ENCODE assay signal across 13 cellular contexts in genomic region chr19:14408641-14409120, GRCh38. TPM values are rescaled to one million over a fixed set of nuclear protein-coding genes. Genes with fewer than 3 reads are reported as not detected.
A peak's percentile ranks its signal among the peaks of the same experiment; 100 is the strongest.
DNase-seq lines count a peak whose midpoint lies in the region; ATAC-seq and TF ChIP-seq lines count a peak whose summit lies in the region.
"Had no signal": no experiment of that assay in that cellular context is flagged by ENCODE, and none has a peak within 500 bp of the region (broad histone marks: within the 10 kb centered on the region; RNA-seq: fewer than 3 reads in every experiment).

No MANE protein-coding gene starts in this region.

- H3K4me1 ChIP-seq in naive thymus-derived CD4-positive, alpha-beta T cell (ENCODE audit: control insufficient read depth in 2 of 2, insufficient read depth in 2 of 2, low read length in 2 of 2) = peaks cover 25 to 52% of the 10 kb centered on the region in 2 donors
- H3K4me1 ChIP-seq: uterus had no signal

- H3K4me3 Mint-ChIP-seq in CD4-positive, alpha-beta T cell = peak overlapping the region; percentile 62
- H3K4me3 Mint-ChIP-seq in activated naive CD8-positive, alpha-beta T cell treated with anti-CD3 and anti-CD28 coated beads, Interleukin-2, amount 10 ng/mL, durations not matched to agents 7 days and 5 days = no peak overlapping the region
- peak overlapping the region in 4 of 10 donors; percentile 19 to 36 (median 28) for H3K4me3 Mint-ChIP-seq in naive thymus-derived CD4-positive, alpha-beta T cell

- peaks cover 97% of the 10 kb centered on the region for H3K36me3 Mint-ChIP-seq in CD4-positive, alpha-beta T cell (ENCODE audit: low read depth)
- H3K36me3 Mint-ChIP-seq in activated naive CD8-positive, alpha-beta T cell treated with anti-CD3 and anti-CD28 coated beads, Interleukin-2, amount 10 ng/mL, durations not matched to agents 7 days and 5 days = peaks cover 45% of the 10 kb centered on the region
- H3K36me3 Mint-ChIP-seq in naive thymus-derived CD4-positive, alpha-beta T cell = peaks cover 4 to 51% (median 21%) of the 10 kb centered on the region in 5 donors

- no peaks in the 10 kb centered on the region for H3K27me3 Mint-ChIP-seq in CD4-positive, alpha-beta T cell
- no peaks in the 10 kb centered on the region for H3K27me3 Mint-ChIP-seq in activated naive CD8-positive, alpha-beta T cell treated with anti-CD3 and anti-CD28 coated beads, Interleukin-2, amount 10 ng/mL, durations not matched to agents 7 days and 5 days
- H3K27me3 Mint-ChIP-seq in naive thymus-derived CD4-positive, alpha-beta T cell = no peaks in the 10 kb centered on the region

- POLR2A ChIA-PET in CD4-positive, alpha-beta T cell (lab: Charles Lee) = interaction anchor here (1.0 kb wide), 1 partner anchor 272 kb away, joined by 3 read pairs; the partner anchor contains the start of gene ASF1B
- POLR2A ChIA-PET in activated naive CD8-positive, alpha-beta T cell treated with anti-CD3 and anti-CD28 coated beads, Interleukin-2, amount 10 ng/mL, durations not matched to agents 7 days and 5 days (lab: Charles Lee) = interaction anchor here (0.7 to 13.1 kb wide), 4 partner anchors 9 to 47 kb away, joined by 3 to 250 read pairs (median 34); partner anchors contain the start of gene ADGRE5
- POLR2A ChIA-PET in naive thymus-derived CD4-positive, alpha-beta T cell (lab: Charles Lee) = no interaction called here
- POLR2A ChIA-PET in GM10248 (lab: Yijun Ruan, JAX) = no interaction called here

- no peak overlapping the region for H3K27ac ChIP-seq in CD4-positive, alpha-beta T cell (ENCODE audit: low read depth, low read length)
- no peak overlapping the region for H3K27ac ChIP-seq in naive thymus-derived CD4-positive, alpha-beta T cell (ENCODE audit: low read depth, low read length)
- H3K27ac ChIP-seq: hepatocyte, right atrium auricular region, SJSA1, uterus had no signal

- H3K4me1 Mint-ChIP-seq in CD4-positive, alpha-beta T cell (ENCODE audit: low read depth) = peaks cover 41% of the 10 kb centered on the region
- peaks cover 24% of the 10 kb centered on the region for H3K4me1 Mint-ChIP-seq in activated naive CD8-positive, alpha-beta T cell treated with anti-CD3 and anti-CD28 coated beads, Interleukin-2, amount 10 ng/mL, durations not matched to agents 7 days and 5 days
- peaks cover 15 to 44% (median 29%) of the 10 kb centered on the region in 7 donors for H3K4me1 Mint-ChIP-seq in naive thymus-derived CD4-positive, alpha-beta T cell

- peak in 1 of 10 experiments; percentile 47 for DNase-seq in CD4-positive, alpha-beta T cell
- DNase-seq in H7 (peak; percentile 32), GM10248 (ENCODE audit: extremely low spot score) (no peak), SK-N-DZ (ENCODE audit: low spot score) (no peak)
- no peak for DNase-seq in activated naive CD8-positive, alpha-beta T cell treated with anti-CD3 and anti-CD28 coated beads, Interleukin-2, amount 10 ng/mL, durations not matched to agents 7 days and 5 days
- no peak for DNase-seq in naive thymus-derived CD4-positive, alpha-beta T cell
- DNase-seq: NCI-H1105 treated with DMSO at 0.1 percent for 48 hours; stimulated activated CD4-positive, alpha-beta T cell treated with anti-CD3 and anti-CD28 coated beads, Interleukin-2, amount 100 ng/mL, for 48 hours; uterus had no signal

- no peaks in the 10 kb centered on the region for H3K9me3 Mint-ChIP-seq in CD4-positive, alpha-beta T cell
- H3K9me3 Mint-ChIP-seq in activated naive CD8-positive, alpha-beta T cell treated with anti-CD3 and anti-CD28 coated beads, Interleukin-2, amount 10 ng/mL, durations not matched to agents 7 days and 5 days = no peaks in the 10 kb centered on the region
- no peaks in the 10 kb centered on the region for H3K9me3 Mint-ChIP-seq in naive thymus-derived CD4-positive, alpha-beta T cell

- CTCF ChIA-PET in CD4-positive, alpha-beta T cell (lab: Charles Lee) = interaction anchor here (0.6 to 11.4 kb wide), 3 partner anchors 24 to 60 kb away, joined by 3 to 93 read pairs (median 3); no protein-coding TSS in a partner anchor
- CTCF ChIA-PET in naive thymus-derived CD4-positive, alpha-beta T cell (lab: Charles Lee) = interaction anchor here (0.6 to 4.9 kb wide), 2 partner anchors 47 to 188 kb away, joined by 3 to 81 read pairs; no protein-coding TSS in a partner anchor
- CTCF ChIA-PET in GM10248 (lab: Yijun Ruan, JAX) = no interaction called here

- no peaks in the 10 kb centered on the region for H3K9me3 ChIP-seq in CD4-positive, alpha-beta T cell (ENCODE audit: control insufficient read depth, low read length)
- H3K9me3 ChIP-seq in naive thymus-derived CD4-positive, alpha-beta T cell (ENCODE audit: control insufficient read depth in 2 of 3, low read length in 3 of 3) = no peaks in the 10 kb centered on the region
- H3K9me3 ChIP-seq: right atrium auricular region, uterus had no signal

- no peak for TF ChIP-seq CTCF in CD4-positive, alpha-beta T cell (IDR thresholded peaks at IDR 0.05)
- no peak for TF ChIP-seq CTCF in GM10248 (IDR thresholded peaks at IDR 0.05; ENCODE audit: control extremely low read depth, extremely low read depth, low read depth, missing control alignments)

- H3K4me3 ChIP-seq in H7 (ENCODE audit: insufficient read depth, low read depth, low read length) = no peak overlapping the region
- no peak overlapping the region for H3K4me3 ChIP-seq in naive thymus-derived CD4-positive, alpha-beta T cell (ENCODE audit: low read length)
- H3K4me3 ChIP-seq: hepatocyte, right atrium auricular region, SJSA1, uterus had no signal

- H3K27me3 ChIP-seq in CD4-positive, alpha-beta T cell (ENCODE audit: control insufficient read depth, insufficient read depth, low read length) = no peaks in the 10 kb centered on the region
- no peaks in the 10 kb centered on the region for H3K27me3 ChIP-seq in H7 (ENCODE audit: control insufficient read depth, insufficient read depth, low read length)
- H3K27me3 ChIP-seq in naive thymus-derived CD4-positive, alpha-beta T cell (ENCODE audit: control insufficient read depth in 2 of 2, insufficient read depth in 2 of 2, low read length in 2 of 2) = no peaks in the 10 kb centered on the region
- H3K27me3 ChIP-seq: hepatocyte, right atrium auricular region, SJSA1, uterus had no signal

- intact Hi-C loops in CD4-positive, alpha-beta T cell (cut with DNase I, micrococcal nuclease) = no loop called here
- intact Hi-C loops in naive thymus-derived CD4-positive, alpha-beta T cell (cut with micrococcal nuclease) = loop anchor here in 1 of 2 donors (5.0 kb wide), 1 partner anchor 206 kb away; no protein-coding TSS in a partner anchor

- peak overlapping the region; percentile 92 for H3K27ac Mint-ChIP-seq in CD4-positive, alpha-beta T cell
- peak overlapping the region; percentile 80 for H3K27ac Mint-ChIP-seq in activated naive CD8-positive, alpha-beta T cell treated with anti-CD3 and anti-CD28 coated beads, Interleukin-2, amount 10 ng/mL, durations not matched to agents 7 days and 5 days
- peak overlapping the region in 8 of 9 donors; percentile 3 to 74 (median 46) for H3K27ac Mint-ChIP-seq in naive thymus-derived CD4-positive, alpha-beta T cell

- no peak for ATAC-seq in CD4-positive, alpha-beta T cell (ENCODE audit: poor library complexity)
- no peak for ATAC-seq in activated naive CD8-positive, alpha-beta T cell treated with anti-CD3 and anti-CD28 coated beads, Interleukin-2, amount 10 ng/mL, durations not matched to agents 7 days and 5 days (ENCODE audit: low read depth)
- no peak for ATAC-seq in naive thymus-derived CD4-positive, alpha-beta T cell
- no peak for ATAC-seq in HG02798 (IDR thresholded peaks at IDR 0.05; ENCODE audit: poor library complexity, unreplicated experiment)

- peaks cover 41% of the 10 kb centered on the region for H3K36me3 ChIP-seq in H7 (replicated peaks; ENCODE audit: control insufficient read depth, insufficient read depth, low read length)
- H3K36me3 ChIP-seq in naive thymus-derived CD4-positive, alpha-beta T cell (ENCODE audit: control insufficient read depth in 2 of 3, insufficient read depth in 3 of 3, low read length in 3 of 3) = peaks cover 57 to 97% (median 67%) of the 10 kb centered on the region in 3 experiments
- H3K36me3 ChIP-seq: uterus had no signal

RNA-seq across cellular contexts. Expression of gene DDX39A, which starts 10.5 kb away (rescaled TPM):
- 100 to 1,000 TPM; 296 to 299 TPM for total RNA-seq in CD4-positive, alpha-beta T cell
- total RNA-seq in H7 (2014; rRNA removed; shearing (Covaris generic)) = 94.6 and 131 TPM in 2 replicates
- 100 to 1,000 TPM; 192 to 202 TPM for total RNA-seq in activated naive CD8-positive, alpha-beta T cell treated with anti-CD3 and anti-CD28 coated beads, Interleukin-2, amount 10 ng/mL, durations not matched to agents 7 days and 5 days
- 100 to 1,000 TPM; 135 to 288 (median 215) TPM for total RNA-seq in naive thymus-derived CD4-positive, alpha-beta T cell
- polyA plus RNA-seq in naive thymus-derived CD4-positive, alpha-beta T cell = 100 to 1,000 TPM in 1 of 2 donors, 10 to 100 TPM in 1; 98.6 to 134 TPM
- 135 and 143 TPM in 2 replicates for polyA plus RNA-seq in SK-N-DZ (2014; cell fraction: cytosol; rRNA removed)
- polyA plus RNA-seq in SK-N-DZ (2014; cell fraction: nucleus; rRNA removed) = 628 and 731 TPM in 2 replicates

RNA-seq across cellular contexts. Expression of gene PKN1, which starts 24.4 kb away (rescaled TPM):
- 100 to 1,000 TPM; 171 TPM for total RNA-seq in CD4-positive, alpha-beta T cell
- 108 and 127 TPM in 2 replicates for total RNA-seq in H7 (2014; rRNA removed; shearing (Covaris generic))
- total RNA-seq in activated naive CD8-positive, alpha-beta T cell treated with anti-CD3 and anti-CD28 coated beads, Interleukin-2, amount 10 ng/mL, durations not matched to agents 7 days and 5 days = 100 to 1,000 TPM; 244 to 265 TPM
- 100 to 1,000 TPM; 194 to 211 (median 206) TPM for total RNA-seq in naive thymus-derived CD4-positive, alpha-beta T cell
- 10 to 100 TPM; 47.2 to 88.2 TPM for polyA plus RNA-seq in naive thymus-derived CD4-positive, alpha-beta T cell
- polyA plus RNA-seq in SK-N-DZ (2014; cell fraction: cytosol; rRNA removed) = 54.2 and 66.3 TPM in 2 replicates
- 72.5 and 88.8 TPM in 2 replicates for polyA plus RNA-seq in SK-N-DZ (2014; cell fraction: nucleus; rRNA removed)

RNA-seq across cellular contexts. Expression of gene ADGRE5, which starts 27.4 kb away (rescaled TPM):
- total RNA-seq in CD4-positive, alpha-beta T cell = 100 to 1,000 TPM; 745 to 751 TPM
- total RNA-seq in H7 (2014; rRNA removed; shearing (Covaris generic)) = 5.9 and 6.1 TPM in 2 replicates
- 100 to 1,000 TPM; 304 to 315 TPM for total RNA-seq in activated naive CD8-positive, alpha-beta T cell treated with anti-CD3 and anti-CD28 coated beads, Interleukin-2, amount 10 ng/mL, durations not matched to agents 7 days and 5 days
- 1,000 to 10,000 TPM in 1 of 5 experiments, 100 to 1,000 TPM in 4; 128 to 1,529 (median 215) TPM for total RNA-seq in naive thymus-derived CD4-positive, alpha-beta T cell
- polyA plus RNA-seq in naive thymus-derived CD4-positive, alpha-beta T cell = 100 to 1,000 TPM; 122 to 214 TPM
- not detected in 2 replicates for polyA plus RNA-seq in SK-N-DZ (2014; cell fraction: cytosol; rRNA removed)
- polyA plus RNA-seq in SK-N-DZ (2014; cell fraction: nucleus; rRNA removed) = 0.24 and 0.45 TPM in 2 replicates

Comparison
In these comparisons a context has a peak if more than half of its experiments do, and no peak if none do; other contexts are left out.
1. RNA of gene ADGRE5, which starts 27.4 kb away (total RNA-seq): 745 to 751 TPM in CD4-positive, alpha-beta T cell, 304 to 315 TPM in activated naive CD8-positive, alpha-beta T cell treated with anti-CD3 and anti-CD28 coated beads, Interleukin-2, amount 10 ng/mL, durations not matched to agents 7 days and 5 days and 128 to 1,529 TPM in naive thymus-derived CD4-positive, alpha-beta T cell; 5.9 to 6.1 TPM in H7; every median in the first group is over 10 times any median in the second.
2. POLR2A ChIA-PET loops: an anchor here in CD4-positive, alpha-beta T cell (1.0 kb wide) and activated naive CD8-positive, alpha-beta T cell treated with anti-CD3 and anti-CD28 coated beads, Interleukin-2, amount 10 ng/mL, durations not matched to agents 7 days and 5 days (0.7 to 13.1 kb wide); none called in naive thymus-derived CD4-positive, alpha-beta T cell and GM10248.
3. Peak in every context shown above with its lines, with median percentiles within 50 percentile points of each other: H3K27ac Mint-ChIP-seq.